25 cellular contexts compared by ENCODE assay signal in genomic region chr11:114287154-114287553, GRCh38. TPM values are rescaled to one million over a fixed set of nuclear protein-coding genes. Genes with fewer than 3 reads are reported as not detected.
"Had no signal": no experiment of that assay in that cellular context is flagged by ENCODE, and none has a peak within 500 bp of the region (broad histone marks: within the 10 kb centered on the region; RNA-seq: fewer than 3 reads in every experiment).

No MANE protein-coding gene starts in this region.

- H3K27me3 ChIP-seq: esophagus squamous epithelium, gastrocnemius medialis, heart right ventricle, left lung had no signal

- H3K27ac ChIP-seq: epithelial cell of prostate, esophagus squamous epithelium, gastrocnemius medialis, heart right ventricle, left lung, lower lobe of right lung had no signal

- H3K4me3 ChIP-seq: esophagus squamous epithelium, gastrocnemius medialis, heart right ventricle, left lung, lower lobe of right lung, mucosa of descending colon had no signal

- H3K36me3 ChIP-seq: esophagus squamous epithelium, gastrocnemius medialis, heart right ventricle, left lung, lower lobe of right lung had no signal

- H3K9me3 ChIP-seq: esophagus squamous epithelium, gastrocnemius medialis, heart right ventricle, left lung, lower lobe of right lung, mucosa of descending colon had no signal

- DNase-seq: cortex of kidney; effector CD8-positive, alpha-beta T cell; effector memory CD8-positive, alpha-beta T cell; endodermal cell; erythroblast; esophagus squamous epithelium; foreskin fibroblast; foreskin melanocyte; gastrocnemius medialis; glutamatergic neuron; head of caudate nucleus; heart right ventricle; hippocampal formation; left cardiac atrium; left lung; left ventricle myocardium superior; lower lobe of right lung; mesenchymal stem cell; mucosa of descending colon; naive B cell; naive thymus-derived CD8-positive, alpha-beta T cell had no signal

- ATAC-seq: effector memory CD8-positive, alpha-beta T cell; esophagus mucosa; gastrocnemius medialis; heart right ventricle; left cardiac atrium; left lung; left ventricle myocardium superior; lower lobe of right lung; mucosa of descending colon; naive thymus-derived CD8-positive, alpha-beta T cell had no signal

- FAIRE-seq: islet of Langerhans, keratinocyte had no signal

RNA-seq across cellular contexts. Expression of gene NNMT, which starts 9.0 kb away (rescaled TPM):
- polyA plus RNA-seq: naive thymus-derived CD8-positive, alpha-beta T cell had no signal
